Comparison of ENCODE assay signal across 11 cellular contexts in the genomic region with DNA sequence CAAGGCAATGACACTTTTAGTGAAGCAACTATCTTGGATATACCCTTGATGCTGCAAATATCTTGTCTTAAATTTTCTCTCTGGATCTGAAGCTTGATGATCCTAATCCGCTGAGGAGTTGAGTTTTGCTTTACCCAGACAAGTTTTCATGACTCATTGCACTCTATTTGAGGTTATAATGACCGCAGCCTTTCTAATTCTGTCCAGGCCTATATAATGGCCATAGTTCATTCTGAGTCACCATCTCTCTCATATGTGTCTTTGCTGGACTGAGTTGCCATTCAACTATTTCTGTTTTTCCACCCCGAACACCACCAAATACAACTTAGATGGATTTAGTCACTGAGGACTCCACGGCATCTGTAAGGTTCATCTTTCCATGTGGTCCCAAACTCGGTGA.
"Had no signal": no experiment of that assay in that cellular context is flagged by ENCODE, and none has a peak within 500 bp of the region (broad histone marks: within the 10 kb centered on the region; RNA-seq: fewer than 3 reads in every experiment).

No MANE protein-coding gene starts in this region.

- FAIRE-seq: keratinocyte had no signal

- H3K4me3 ChIP-seq: gastrocnemius medialis, tibial artery, vagina had no signal

- DNase-seq: activated CD4-positive, CD25-positive, alpha-beta regulatory T cell; activated naive CD4-positive, alpha-beta T cell treated with anti-CD3 and anti-CD28 coated beads, Interleukin-2, amount 10 ng/mL, durations not matched to agents 7 days and 5 days; cerebellar nuclear complex; effector memory CD8-positive, alpha-beta T cell; gastrocnemius medialis; left ventricle myocardium superior; mesenchymal stem cell; retina; tibial artery had no signal

- H3K36me3 ChIP-seq: gastrocnemius medialis, tibial artery, vagina had no signal

- H3K27me3 ChIP-seq: gastrocnemius medialis, tibial artery, vagina had no signal

- ATAC-seq: effector memory CD8-positive, alpha-beta T cell; gastrocnemius medialis; left ventricle myocardium superior had no signal
